Comparison of ENCODE assay signal across 1 cellular context in the genomic region with DNA sequence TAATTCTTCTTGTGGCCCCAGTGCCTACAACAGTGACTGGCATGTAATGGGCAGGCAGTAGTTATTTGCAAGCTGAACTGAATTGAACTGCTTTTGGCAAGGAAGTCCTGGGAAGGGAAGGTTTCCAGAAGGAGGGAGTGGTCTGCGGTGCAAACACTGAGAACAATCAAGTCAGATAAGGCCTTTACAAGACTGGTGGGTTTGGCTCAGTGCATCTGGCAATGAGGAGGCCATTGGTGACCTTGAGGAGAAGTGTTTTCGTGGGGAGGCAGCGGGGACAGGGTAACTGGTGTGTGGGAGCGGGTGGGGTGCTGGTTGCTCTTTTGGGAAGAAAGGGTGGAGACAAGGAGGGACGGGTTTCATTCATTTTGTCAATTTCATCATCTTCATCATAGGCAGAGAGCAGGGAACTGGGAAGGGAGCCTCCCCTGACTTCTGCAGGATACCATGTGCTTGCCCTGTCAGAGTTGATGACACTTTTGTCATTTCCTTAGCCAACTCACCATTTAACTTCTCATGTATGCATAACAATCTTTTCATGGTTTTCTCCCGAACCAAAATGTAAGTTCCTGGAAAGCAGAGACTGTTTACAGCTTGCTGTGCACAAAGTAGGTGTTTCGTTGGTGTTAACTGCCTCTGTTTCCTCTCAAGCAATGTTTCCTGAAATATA.
TF ChIP-seq lines count a peak whose summit lies in the region.

No MANE protein-coding gene starts in this region.

TF ChIP-seq in K562, 482 proteins besides CTCF, POLR2A, EP300 and RAD21:
- TF ChIP-seq, protein P1, sequence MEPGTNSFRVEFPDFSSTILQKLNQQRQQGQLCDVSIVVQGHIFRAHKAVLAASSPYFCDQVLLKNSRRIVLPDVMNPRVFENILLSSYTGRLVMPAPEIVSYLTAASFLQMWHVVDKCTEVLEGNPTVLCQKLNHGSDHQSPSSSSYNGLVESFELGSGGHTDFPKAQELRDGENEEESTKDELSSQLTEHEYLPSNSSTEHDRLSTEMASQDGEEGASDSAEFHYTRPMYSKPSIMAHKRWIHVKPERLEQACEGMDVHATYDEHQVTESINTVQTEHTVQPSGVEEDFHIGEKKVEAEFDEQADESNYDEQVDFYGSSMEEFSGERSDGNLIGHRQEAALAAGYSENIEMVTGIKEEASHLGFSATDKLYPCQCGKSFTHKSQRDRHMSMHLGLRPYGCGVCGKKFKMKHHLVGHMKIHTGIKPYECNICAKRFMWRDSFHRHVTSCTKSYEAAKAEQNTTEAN (CRISPR knock-in tag; IDR thresholded peaks at IDR 0.05) = no peak
- 0 out of 2 replicates have a peak, but pooled peaks have one; percentile 22 for TF ChIP-seq GABPB1 (CRISPR knock-in tag; IDR thresholded peaks at IDR 0.05)
- TF ChIP-seq MCM5 (IDR thresholded peaks at IDR 0.05; ENCODE audit: low read depth) = no peak
- TF ChIP-seq, protein P2, sequence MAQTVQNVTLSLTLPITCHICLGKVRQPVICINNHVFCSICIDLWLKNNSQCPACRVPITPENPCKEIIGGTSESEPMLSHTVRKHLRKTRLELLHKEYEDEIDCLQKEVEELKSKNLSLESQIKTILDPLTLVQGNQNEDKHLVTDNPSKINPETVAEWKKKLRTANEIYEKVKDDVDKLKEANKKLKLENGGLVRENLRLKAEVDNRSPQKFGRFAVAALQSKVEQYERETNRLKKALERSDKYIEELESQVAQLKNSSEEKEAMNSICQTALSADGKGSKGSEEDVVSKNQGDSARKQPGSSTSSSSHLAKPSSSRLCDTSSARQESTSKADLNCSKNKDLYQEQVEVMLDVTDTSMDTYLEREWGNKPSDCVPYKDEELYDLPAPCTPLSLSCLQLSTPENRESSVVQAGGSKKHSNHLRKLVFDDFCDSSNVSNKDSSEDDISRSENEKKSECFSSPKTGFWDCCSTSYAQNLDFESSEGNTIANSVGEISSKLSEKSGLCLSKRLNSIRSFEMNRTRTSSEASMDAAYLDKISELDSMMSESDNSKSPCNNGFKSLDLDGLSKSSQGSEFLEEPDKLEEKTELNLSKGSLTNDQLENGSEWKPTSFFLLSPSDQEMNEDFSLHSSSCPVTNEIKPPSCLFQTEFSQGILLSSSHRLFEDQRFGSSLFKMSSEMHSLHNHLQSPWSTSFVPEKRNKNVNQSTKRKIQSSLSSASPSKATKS (CRISPR knock-in tag; IDR thresholded peaks at IDR 0.05) = no peak
